ENCODE assay signal across 27 cellular contexts in the genomic region with DNA sequence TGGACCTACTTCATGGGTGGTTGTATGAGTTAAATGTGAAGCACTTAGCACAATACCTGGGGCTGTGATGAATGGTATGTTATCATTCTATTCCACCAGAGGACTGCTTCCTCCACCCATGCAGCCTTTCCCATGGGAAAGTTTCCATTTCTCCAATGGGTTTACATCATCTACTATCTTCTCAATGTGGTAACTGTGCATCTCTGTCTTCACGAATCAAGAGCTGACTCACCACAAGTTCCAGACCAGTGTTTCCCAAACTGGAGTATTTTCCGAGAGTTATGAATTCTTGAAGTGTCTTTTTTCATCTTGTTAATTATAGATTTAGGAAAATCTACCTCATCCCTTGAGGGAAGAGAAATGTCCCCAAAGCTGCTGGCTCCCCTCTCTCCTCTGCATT.
"Had no signal": no experiment of that assay in that cellular context is flagged by ENCODE, and none has a peak within 500 bp of the region (broad histone marks: within the 10 kb centered on the region; RNA-seq: fewer than 3 reads in every experiment).

No MANE protein-coding gene starts in this region.

- ATAC-seq: activated CD4-positive, CD25-positive, alpha-beta regulatory T cell treated with anti-CD3 and anti-CD28 coated beads, Interleukin-2, amount 50 U/mL, for 24 hours; effector memory CD8-positive, alpha-beta T cell; heart left ventricle; left lung; lower lobe of right lung; mucosa of descending colon; natural killer cell treated with Interleukin-12 subunit alpha and Interleukin-12 subunit beta and Interleukin-15 and Interleukin-18, amount 100 ng/mL, for 72 hours; right cardiac atrium; stimulated activated effector memory CD8-positive, alpha-beta T cell treated with anti-CD3 and anti-CD28 coated beads, Interleukin-12 subunit alpha, Interleukin-12 subunit beta, amount 100 ng/mL, for 72 hours had no signal

- DNase-seq: activated CD4-positive, alpha-beta memory T cell treated with anti-CD3 and anti-CD28 coated beads for 36 hours; activated CD4-positive, alpha-beta T cell treated with anti-CD3 and anti-CD28 coated beads, Interleukin-2, amount 10 ng/mL, durations not matched to agents 24 days and 14 days; activated CD8-positive, alpha-beta memory T cell treated with anti-CD3 and anti-CD28 coated beads, Interleukin-2, amount 50 U/mL, for 48 hours; activated gamma-delta T cell; activated naive CD4-positive, alpha-beta T cell treated with anti-CD3 and anti-CD28 coated beads, Interleukin-2, amount 10 ng/mL, durations not matched to agents 7 days and 5 days; activated naive CD8-positive, alpha-beta T cell treated with anti-CD3 and anti-CD28 coated beads, Interleukin-2, amount 10 ng/mL, durations not matched to agents 7 days and 5 days; activated T-cell treated with anti-CD3 and anti-CD28 coated beads, Interleukin-2, amount 50 U/mL, for 24 hours; amniotic stem cell; cortex of kidney; effector memory CD8-positive, alpha-beta T cell; erythroblast; foreskin fibroblast; heart left ventricle; kidney glomerular epithelial cell; left lung; lower lobe of right lung; mesendoderm; mucosa of descending colon; right cardiac atrium; stimulated activated CD4-positive, alpha-beta T cell treated with anti-CD3 and anti-CD28 coated beads, Interleukin-12 subunit alpha, Interleukin-12 subunit beta, amount 100 ng/mL, for 4 hours; stimulated activated CD4-positive, alpha-beta T cell treated with anti-CD3 and anti-CD28 coated beads, Interleukin-4, amount 100 ng/mL, for 1 hour; T-helper 9 cell; uterus; WERI-Rb-1 had no signal
